ENCODE assay signal across 16 cellular contexts in genomic region chr2:11699686-11700670, GRCh38. TPM values are rescaled to one million over a fixed set of nuclear protein-coding genes. Genes with fewer than 3 reads are reported as not detected.
A peak's percentile ranks its signal among the peaks of the same experiment; 100 is the strongest.
DNase-seq lines count a peak whose midpoint lies in the region; ATAC-seq lines count a peak whose summit lies in the region.
"Had no signal": no experiment of that assay in that cellular context is flagged by ENCODE, and none has a peak within 500 bp of the region (broad histone marks: within the 10 kb centered on the region; RNA-seq: fewer than 3 reads in every experiment).

No MANE protein-coding gene starts in this region.

- no peaks in the 10 kb centered on the region for H3K9me3 Mint-ChIP-seq in stimulated activated naive CD8-positive, alpha-beta T cell treated with anti-CD3 and anti-CD28 coated beads, Interleukin-15, Interleukin-2, amounts not matched to agents 100 ng/mL and 50 ng/mL, for 24 hours
- H3K9me3 Mint-ChIP-seq in dendritic cell treated with granulocyte-macrophage colony-stimulating factor and Interleukin-4, amounts not matched to agents 40 ng/mL and 50 ng/mL, for 4 days, result no peaks in the 10 kb centered on the region

- no peaks in the 10 kb centered on the region for H3K4me1 Mint-ChIP-seq in stimulated activated naive CD8-positive, alpha-beta T cell treated with anti-CD3 and anti-CD28 coated beads, Interleukin-15, Interleukin-2, amounts not matched to agents 100 ng/mL and 50 ng/mL, for 24 hours (ENCODE audit: low read depth)
- H3K4me1 Mint-ChIP-seq in dendritic cell treated with granulocyte-macrophage colony-stimulating factor and Interleukin-4, amounts not matched to agents 40 ng/mL and 50 ng/mL, for 4 days (ENCODE audit: low read depth), result peaks cover 46% of the 10 kb centered on the region

- ATAC-seq in stimulated activated naive CD8-positive, alpha-beta T cell treated with anti-CD3 and anti-CD28 coated beads, Interleukin-15, Interleukin-2, amounts not matched to agents 100 U/mL and 50 U/mL, for 24 hours, result no peak
- ATAC-seq in GM21526 (IDR thresholded peaks at IDR 0.05; ENCODE audit: low FRiP score, unreplicated experiment), result no peak

- intact Hi-C loops in dendritic cell treated with granulocyte-macrophage colony-stimulating factor and Interleukin-4, amounts not matched to agents 40 ng/mL and 50 ng/mL, for 4 days (cut with micrococcal nuclease), result loop anchor here (2.0 kb wide), 1 partner anchor 45 kb away; no protein-coding TSS in a partner anchor

- peak overlapping the region; percentile 46 for H3K27ac Mint-ChIP-seq in stimulated activated naive CD8-positive, alpha-beta T cell treated with anti-CD3 and anti-CD28 coated beads, Interleukin-15, Interleukin-2, amounts not matched to agents 100 ng/mL and 50 ng/mL, for 24 hours
- H3K27ac Mint-ChIP-seq in dendritic cell treated with granulocyte-macrophage colony-stimulating factor and Interleukin-4, amounts not matched to agents 40 ng/mL and 50 ng/mL, for 4 days, result peak overlapping the region; percentile 86

- DNase-seq in stimulated activated naive CD8-positive, alpha-beta T cell treated with anti-CD3 and anti-CD28 coated beads, Interleukin-15, Interleukin-2, amounts not matched to agents 100 U/mL and 50 U/mL, for 24 hours, result no peak
- DNase-seq in mesenteric fat pad (ENCODE audit: low spot score), result peak; percentile 68
- no peak for DNase-seq in activated CD8-positive, alpha-beta memory T cell treated with anti-CD3 and anti-CD28 coated beads, Interleukin-2, amount 50 U/mL, for 4 hours
- DNase-seq in NCI-H2196 (lab: John Stamatoyannopoulos, UW; ENCODE audit: unreplicated experiment), result no peak
- DNase-seq: ACHN, EL, NCI-H1417, NCI-H226, NCI-H526 treated with DMSO at 0.1 percent for 48 hours, OCI-M1 had no signal

- no peaks in the 10 kb centered on the region for H3K36me3 Mint-ChIP-seq in stimulated activated naive CD8-positive, alpha-beta T cell treated with anti-CD3 and anti-CD28 coated beads, Interleukin-15, Interleukin-2, amounts not matched to agents 100 ng/mL and 50 ng/mL, for 24 hours (ENCODE audit: low read depth)
- H3K36me3 Mint-ChIP-seq in dendritic cell treated with granulocyte-macrophage colony-stimulating factor and Interleukin-4, amounts not matched to agents 40 ng/mL and 50 ng/mL, for 4 days (ENCODE audit: low read depth), result no peaks in the 10 kb centered on the region

- H3K4me3 Mint-ChIP-seq in stimulated activated naive CD8-positive, alpha-beta T cell treated with anti-CD3 and anti-CD28 coated beads, Interleukin-15, Interleukin-2, amounts not matched to agents 100 ng/mL and 50 ng/mL, for 24 hours, result no peak overlapping the region
- H3K4me3 Mint-ChIP-seq in dendritic cell treated with granulocyte-macrophage colony-stimulating factor and Interleukin-4, amounts not matched to agents 40 ng/mL and 50 ng/mL, for 4 days, result no peak overlapping the region

- peaks cover 10% of the 10 kb centered on the region for H3K27me3 Mint-ChIP-seq in stimulated activated naive CD8-positive, alpha-beta T cell treated with anti-CD3 and anti-CD28 coated beads, Interleukin-15, Interleukin-2, amounts not matched to agents 100 ng/mL and 50 ng/mL, for 24 hours
- peaks cover 10% of the 10 kb centered on the region for H3K27me3 Mint-ChIP-seq in dendritic cell treated with granulocyte-macrophage colony-stimulating factor and Interleukin-4, amounts not matched to agents 40 ng/mL and 50 ng/mL, for 4 days

RNA-seq across cellular contexts. Expression of gene NTSR2, which starts 30.0 kb away (rescaled TPM):
- not detected for total RNA-seq in mesenteric fat pad
- total RNA-seq: H4, LHCN-M2, SJSA1 had no signal

RNA-seq across cellular contexts. Expression of gene LPIN1, which starts 46.5 kb away (rescaled TPM):
- total RNA-seq in mesenteric fat pad, result 198 TPM
